ENCODE assay signal across 8 cellular contexts in the genomic region with DNA sequence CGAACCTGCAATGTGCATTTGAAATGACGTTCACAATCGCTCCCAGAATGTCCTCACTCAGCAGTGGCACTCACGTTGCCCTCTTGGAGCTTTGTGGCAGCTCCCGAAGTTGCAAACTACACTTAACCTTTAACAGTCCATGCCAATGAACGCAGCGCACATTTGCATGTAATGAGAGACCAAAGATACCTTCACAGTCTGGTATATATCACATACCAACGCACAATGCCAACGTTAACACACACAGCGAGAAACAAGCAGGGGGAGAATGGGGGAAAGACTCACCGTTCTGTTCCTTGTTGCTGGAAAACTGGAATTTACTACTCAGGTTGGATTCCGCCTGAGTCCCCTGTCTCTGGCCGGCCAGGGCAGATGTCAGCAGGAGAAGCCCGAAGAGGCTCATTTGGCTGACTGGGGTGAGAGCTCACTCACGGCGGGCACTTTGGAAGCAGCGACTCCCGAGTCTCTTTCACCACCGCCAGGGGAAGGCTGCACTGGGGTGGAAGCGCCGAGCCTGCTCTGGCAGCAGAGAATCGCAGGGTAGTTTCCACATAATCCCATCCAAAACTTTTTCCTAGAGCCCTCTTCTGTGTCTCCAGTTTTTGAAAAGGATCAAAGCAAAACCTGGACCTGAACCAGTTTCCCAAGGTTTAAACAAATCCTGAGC. TPM values are rescaled to one million over a fixed set of nuclear protein-coding genes. Genes with fewer than 3 reads are reported as not detected.
DNase-seq lines count a peak whose midpoint lies in the region; ATAC-seq and TF ChIP-seq lines count a peak whose summit lies in the region.

No MANE protein-coding gene starts in this region.

- peak overlapping the region; percentile 87 to 97 (median 92) for H3K27ac ChIP-seq in body of pancreas

- H3K9me3 ChIP-seq in body of pancreas, result no peaks in the 10 kb centered on the region

- DNase-seq in SIG-M5 treated with dmso at 0.1 percent for 504 hours (lab: John Stamatoyannopoulos, UW; ENCODE audit: unreplicated experiment) (peak; percentile 49), SIG-M5 (lab: John Stamatoyannopoulos, UW) (no peak), NCI-H2227 (lab: John Stamatoyannopoulos, UW; ENCODE audit: unreplicated experiment) (peak; percentile 45), body of pancreas (peak; percentile 64 to 70 (median 69)), hippocampal formation (lab: John Stamatoyannopoulos, UW) (peak; percentile 36 to 55), pons (ENCODE audit: low spot score) (peak; percentile 51), NCI-H2081 treated with DMSO at 0.1 percent for 48 hours (lab: John Stamatoyannopoulos, UW) (no peak)
- no peak for DNase-seq in activated CD4-positive, alpha-beta memory T cell treated with anti-CD3 and anti-CD28 coated beads for 36 hours

- peaks cover 36% of the 10 kb centered on the region for H3K4me1 ChIP-seq in body of pancreas

- peaks cover 8% of the 10 kb centered on the region for H3K4me1 Mint-ChIP-seq in activated CD4-positive, alpha-beta memory T cell treated with anti-CD3 and anti-CD28 coated beads for 36 hours (ENCODE audit: low read depth)

- no peaks in the 10 kb centered on the region for H3K36me3 Mint-ChIP-seq in activated CD4-positive, alpha-beta memory T cell treated with anti-CD3 and anti-CD28 coated beads for 36 hours

- ATAC-seq in body of pancreas, result peak; percentile 61

- no peak overlapping the region for H3K27ac Mint-ChIP-seq in activated CD4-positive, alpha-beta memory T cell treated with anti-CD3 and anti-CD28 coated beads for 36 hours

- WGBS in body of pancreas, 2 donors, result 0% methylated on average over 12 to 22 of the region's 22 CpGs

- CTCF ChIA-PET in activated CD4-positive, alpha-beta memory T cell treated with anti-CD3 and anti-CD28 coated beads for 36 hours (lab: Charles Lee), result no interaction called here

- peak overlapping the region; percentile 48 to 82 for H3K4me3 ChIP-seq in body of pancreas

- peaks cover 45% of the 10 kb centered on the region for H3K27me3 Mint-ChIP-seq in activated CD4-positive, alpha-beta memory T cell treated with anti-CD3 and anti-CD28 coated beads for 36 hours

- intact Hi-C loops in body of pancreas (cut with DNase I), result loop anchor here (10.0 kb wide), 1 partner anchor 74 kb away; no protein-coding TSS in a partner anchor
- intact Hi-C loops in activated CD4-positive, alpha-beta memory T cell treated with anti-CD3 and anti-CD28 coated beads for 36 hours (cut with micrococcal nuclease), result no loop called here

- no peaks in the 10 kb centered on the region for H3K36me3 ChIP-seq in body of pancreas (replicated peaks in 1 of 2; ENCODE audit: insufficient read depth in 1 of 2, low read depth in 2 of 2)

- TF ChIP-seq CTCF in body of pancreas (IDR thresholded peaks at IDR 0.05), result peak; percentile 20 to 72 (median 57)

- H3K9me3 Mint-ChIP-seq in activated CD4-positive, alpha-beta memory T cell treated with anti-CD3 and anti-CD28 coated beads for 36 hours, result peaks cover 7% of the 10 kb centered on the region

- no peaks in the 10 kb centered on the region for H3K27me3 ChIP-seq in body of pancreas

- POLR2A ChIA-PET in activated CD4-positive, alpha-beta memory T cell treated with anti-CD3 and anti-CD28 coated beads for 36 hours (lab: Charles Lee), result no interaction called here

- no peak overlapping the region for H3K4me3 Mint-ChIP-seq in activated CD4-positive, alpha-beta memory T cell treated with anti-CD3 and anti-CD28 coated beads for 36 hours

- TF ChIP-seq POLR2A in body of pancreas (IDR thresholded peaks at IDR 0.05), result peak in 2 of 3 donors; percentile 53 to 61

RNA-seq across cellular contexts. Expression of a gene that starts 1.0 kb away (rescaled TPM):
- total RNA-seq in body of pancreas, result 10 to 100 TPM; 19.1 to 21.8 TPM
- not detected for total RNA-seq in activated CD4-positive, alpha-beta memory T cell treated with anti-CD3 and anti-CD28 coated beads for 36 hours

Comparison
In these comparisons a context has a peak if more than half of its experiments do, and no peak if none do; other contexts are left out.
1. DNase-seq: peak in SIG-M5 treated with dmso at 0.1 percent for 504 hours (single experiment), NCI-H2227 (single experiment), body of pancreas (4 of 4), hippocampal formation (2 of 2) and pons (single experiment); none in SIG-M5 (single experiment), activated CD4-positive, alpha-beta memory T cell treated with anti-CD3 and anti-CD28 coated beads for 36 hours (single experiment) and NCI-H2081 treated with DMSO at 0.1 percent for 48 hours (single experiment).
2. RNA of a gene that starts 1.0 kb away (total RNA-seq): 19.1 to 21.8 TPM in body of pancreas; not detected in activated CD4-positive, alpha-beta memory T cell treated with anti-CD3 and anti-CD28 coated beads for 36 hours; every median in the first group is over 10 times any median in the second.